Comparison of ENCODE assay signal across 21 cellular contexts in the genomic region with DNA sequence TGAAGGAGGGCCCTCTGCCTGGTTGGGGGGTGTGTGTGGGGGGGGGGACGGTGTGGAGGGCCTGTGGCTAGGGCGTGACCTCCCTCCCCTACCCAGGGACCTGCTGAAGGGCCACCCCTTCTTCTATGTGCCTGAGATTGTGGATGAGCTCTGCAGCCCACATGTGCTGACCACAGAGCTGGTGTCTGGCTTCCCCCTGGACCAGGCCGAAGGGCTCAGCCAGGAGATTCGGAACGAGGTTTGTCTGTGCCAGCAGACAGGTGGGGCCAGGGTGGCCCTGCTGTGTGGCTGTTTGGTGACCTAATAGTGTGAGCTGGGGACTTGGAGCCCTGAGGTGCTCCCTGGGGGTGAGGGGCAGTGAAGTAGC. TPM values are rescaled to one million over a fixed set of nuclear protein-coding genes. Genes with fewer than 3 reads are reported as not detected.
A peak's percentile ranks its signal among the peaks of the same experiment; 100 is the strongest.
DNase-seq lines count a peak whose midpoint lies in the region; ATAC-seq and TF ChIP-seq lines count a peak whose summit lies in the region.
"Had no signal": no experiment of that assay in that cellular context is flagged by ENCODE, and none has a peak within 500 bp of the region (broad histone marks: within the 10 kb centered on the region; RNA-seq: fewer than 3 reads in every experiment).

No MANE protein-coding gene starts in this region.

- H3K27ac Mint-ChIP-seq in CD4-positive, alpha-beta T cell, result no peak overlapping the region
- H3K27ac Mint-ChIP-seq: activated naive CD8-positive, alpha-beta T cell; nephron had no signal

- WGBS in gastroesophageal sphincter (ENCODE audit: low coverage in 1 of 2), 2 donors, result 100% methylated on average over 1 of the region's 5 CpGs; no CpG with 5 or more reads in 1 of the 2 donors

- no peak for TF ChIP-seq CTCF in CD4-positive, alpha-beta T cell (IDR thresholded peaks at IDR 0.05)
- no peak for TF ChIP-seq CTCF in gastroesophageal sphincter (IDR thresholded peaks at IDR 0.05)

- CTCF ChIA-PET in CD4-positive, alpha-beta T cell (lab: Charles Lee), result no interaction called here

- H3K4me1 Mint-ChIP-seq in CD4-positive, alpha-beta T cell (ENCODE audit: low read depth), result peaks cover 5% of the 10 kb centered on the region

- no peak for ATAC-seq in CD4-positive, alpha-beta T cell (ENCODE audit: poor library complexity)
- ATAC-seq in gastroesophageal sphincter (no peak), GM21723 (IDR thresholded peaks at IDR 0.05; ENCODE audit: unreplicated experiment) (no peak), GM18873 (IDR thresholded peaks at IDR 0.05; ENCODE audit: low FRiP score, unreplicated experiment) (no peak)
- ATAC-seq: body of pancreas had no signal

- peaks cover 0 to 94% of the 10 kb centered on the region in 2 donors for H3K36me3 ChIP-seq in gastroesophageal sphincter

- no peaks in the 10 kb centered on the region for H3K27me3 ChIP-seq in CD4-positive, alpha-beta T cell (ENCODE audit: control insufficient read depth, insufficient read depth, low read length)
- no peaks in the 10 kb centered on the region for H3K27me3 ChIP-seq in gastroesophageal sphincter
- H3K27me3 ChIP-seq: body of pancreas, thyroid gland had no signal

- TF ChIP-seq EP300 in gastroesophageal sphincter (IDR thresholded peaks at IDR 0.05), result no peak

- TF ChIP-seq POLR2A in GM18951 (IDR thresholded peaks at IDR 0.05; ENCODE audit: extremely low read depth, insufficient read depth, insufficient read length) (peak; percentile 19), gastroesophageal sphincter (IDR thresholded peaks at IDR 0.05) (no peak)

- DNase-seq in CD4-positive, alpha-beta T cell, result no peak
- DNase-seq in posterior vena cava (ENCODE audit: low spot score) (peak; percentile 54), KBM-7 (no peak)
- DNase-seq: activated CD4-positive, alpha-beta T cell treated with anti-CD3 and anti-CD28 coated beads, Interleukin-2, amount 50 U/mL, for 48 hours; body of pancreas; cortex of kidney; EL; foreskin fibroblast; GM23248; NCI-H1417 treated with DMSO at 0.1 percent for 48 hours; NCI-H2171; NCI-H69; SHP77; T-helper 1 cell; thyroid gland had no signal

- intact Hi-C loops in CD4-positive, alpha-beta T cell (cut with DNase I, micrococcal nuclease), result no loop called here
- intact Hi-C loops in posterior vena cava (cut with DNase I), result no loop called here

- POLR2A ChIA-PET in CD4-positive, alpha-beta T cell (lab: Charles Lee), result no interaction called here

- H3K27me3 Mint-ChIP-seq in CD4-positive, alpha-beta T cell, result no peaks in the 10 kb centered on the region
- H3K27me3 Mint-ChIP-seq: activated naive CD8-positive, alpha-beta T cell had no signal

- H3K36me3 Mint-ChIP-seq in CD4-positive, alpha-beta T cell (ENCODE audit: low read depth), result peaks cover 53% of the 10 kb centered on the region

- H3K9me3 Mint-ChIP-seq in CD4-positive, alpha-beta T cell, result no peaks in the 10 kb centered on the region
- H3K9me3 Mint-ChIP-seq: nephron had no signal

- peak overlapping the region; percentile 48 for H3K4me3 Mint-ChIP-seq in CD4-positive, alpha-beta T cell
- H3K4me3 Mint-ChIP-seq: activated naive CD8-positive, alpha-beta T cell; nephron had no signal

- H3K4me3 ChIP-seq in gastroesophageal sphincter, result no peak overlapping the region
- H3K4me3 ChIP-seq: body of pancreas, GM23248, thyroid gland had no signal

- H3K27ac ChIP-seq in CD4-positive, alpha-beta T cell (ENCODE audit: low read depth, low read length), result no peak overlapping the region
- peak overlapping the region in 3 of 4 donors; percentile 14 to 80 (median 48) for H3K27ac ChIP-seq in gastroesophageal sphincter
- H3K27ac ChIP-seq: GM23248, thyroid gland had no signal

- peaks cover 0 to 44% (median 0%) of the 10 kb centered on the region in 3 donors for H3K4me1 ChIP-seq in gastroesophageal sphincter

- in situ Hi-C loops in GM18951 (cut with MboI; ENCODE audit: low sequenced_read_pairs, unreplicated experiment), result no loop called here
- in situ Hi-C loops in KBM-7 (cut with MboI; ENCODE audit: low pct_unique_long_range_greater_than_20kb, low sequenced_read_pairs), result no loop called here

- no peaks in the 10 kb centered on the region for H3K9me3 ChIP-seq in CD4-positive, alpha-beta T cell (ENCODE audit: control insufficient read depth, low read length)
- H3K9me3 ChIP-seq in gastroesophageal sphincter, result no peaks in the 10 kb centered on the region
- H3K9me3 ChIP-seq: body of pancreas, thyroid gland had no signal

RNA-seq across cellular contexts. Expression of a gene that starts 43.9 kb away (rescaled TPM):
- 10 to 100 TPM; 55.0 to 56.0 TPM for total RNA-seq in CD4-positive, alpha-beta T cell
- 10 to 100 TPM; 53.2 to 94.0 (median 80.8) TPM for total RNA-seq in gastroesophageal sphincter
- total RNA-seq in posterior vena cava, result 10 to 100 TPM; 15.4 to 21.1 TPM
